30 cellular contexts compared by ENCODE assay signal in the genomic region with DNA sequence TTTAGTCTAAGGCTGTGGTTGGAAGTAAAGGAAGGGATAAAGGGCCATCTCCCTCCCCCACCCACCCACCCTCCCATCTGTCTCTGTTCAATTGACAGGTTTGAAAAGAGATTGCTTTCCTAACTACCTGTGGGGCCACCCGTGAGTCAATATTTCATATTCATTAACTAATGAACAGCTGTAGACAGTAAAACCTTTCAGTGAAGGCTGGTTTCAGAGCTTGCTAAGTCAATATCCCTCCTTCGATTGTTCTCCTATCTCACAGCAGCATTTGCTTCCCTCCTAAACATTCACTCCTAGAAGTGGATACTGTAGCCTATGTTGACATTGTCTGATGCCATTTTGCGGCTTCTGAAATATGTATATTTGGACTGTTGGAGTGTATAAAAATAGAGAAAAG.
DNase-seq lines count a peak whose midpoint lies in the region; ATAC-seq, FAIRE-seq and TF ChIP-seq lines count a peak whose summit lies in the region.
"Had no signal": no experiment of that assay in that cellular context is flagged by ENCODE, and none has a peak within 500 bp of the region (broad histone marks: within the 10 kb centered on the region; RNA-seq: fewer than 3 reads in every experiment).

No MANE protein-coding gene starts in this region.

- ATAC-seq in WTC11, result no peak
- no peak for ATAC-seq in GM18907 (IDR thresholded peaks at IDR 0.05; ENCODE audit: unreplicated experiment)
- ATAC-seq: K562; stimulated activated memory B cell treated with anti-CD40 and anti-IgM and Interleukin-4, amounts not matched to agents 10 μg/mL and 1 μg/mL and 100 μg/mL, for 72 hours had no signal

- intact Hi-C loops in adrenal gland (cut with DNase I), result loop anchor here in 1 of 2 donors (10.0 kb wide), 2 partner anchors 527 to 567 kb away; no protein-coding TSS in a partner anchor

- TF ChIP-seq POLR2A in adrenal gland (IDR thresholded peaks at IDR 0.05), result no peak

- POLR2A ChIA-PET in WTC11 (lab: Charles Lee), result no interaction called here

- no peak overlapping the region for H3K27ac Mint-ChIP-seq in WTC11
- H3K27ac Mint-ChIP-seq: activated naive CD8-positive, alpha-beta T cell treated with anti-CD3 and anti-CD28 coated beads for 36 hours; activated T-helper 2 cell treated with anti-CD3 and anti-CD28 coated beads, Interferon-gamma antibody, Interleukin-2, Interleukin-4, amounts not matched to agents 10 μg/mL and 5 μg/mL and 100 μg/mL, durations not matched to agents 14 hours and 24 hours and 36 hours; immature natural killer cell; stimulated activated memory B cell treated with anti-CD40 and anti-IgM and Interleukin-4, amounts not matched to agents 10 μg/mL and 1 μg/mL and 100 μg/mL, for 72 hours; T-helper 2 cell treated with Interferon-gamma antibody and Interleukin-4, amounts not matched to agents 5 μg/mL and 100 μg/mL, for 36 hours had no signal

- no peaks in the 10 kb centered on the region for H3K27me3 Mint-ChIP-seq in WTC11 (ENCODE audit: low read depth)
- H3K27me3 Mint-ChIP-seq: activated naive CD8-positive, alpha-beta T cell treated with anti-CD3 and anti-CD28 coated beads for 36 hours; stimulated activated memory B cell treated with anti-CD40 and anti-IgM and Interleukin-4, amounts not matched to agents 10 μg/mL and 1 μg/mL and 100 μg/mL, for 72 hours had no signal

- no peak overlapping the region for H3K4me3 ChIP-seq in adrenal gland
- H3K4me3 ChIP-seq: K562, MG63, skin epidermis, thoracic aorta had no signal

- H3K27ac ChIP-seq in adrenal gland, result no peak overlapping the region
- H3K27ac ChIP-seq: skin epidermis, thoracic aorta, VCaP had no signal

- 57 to 76% (median 68%) methylated on average over 3 of the region's 3 CpGs for WGBS in adrenal gland, 4 donors

- no peaks in the 10 kb centered on the region for H3K9me3 ChIP-seq in adrenal gland (replicated peaks in 1 of 3)
- H3K9me3 ChIP-seq: MG63, SK-N-SH, thoracic aorta had no signal

- no peak overlapping the region for H3K4me3 Mint-ChIP-seq in WTC11
- H3K4me3 Mint-ChIP-seq: activated naive CD8-positive, alpha-beta T cell treated with anti-CD3 and anti-CD28 coated beads for 36 hours; H9; immature natural killer cell; neural crest cell; stimulated activated memory B cell treated with anti-CD40 and anti-IgM and Interleukin-4, amounts not matched to agents 10 μg/mL and 1 μg/mL and 100 μg/mL, for 72 hours; T-helper 2 cell treated with Interferon-gamma antibody and Interleukin-4, amounts not matched to agents 5 μg/mL and 100 μg/mL, for 36 hours had no signal

- no peaks in the 10 kb centered on the region for H3K36me3 Mint-ChIP-seq in WTC11
- H3K36me3 Mint-ChIP-seq: activated naive CD8-positive, alpha-beta T cell treated with anti-CD3 and anti-CD28 coated beads for 36 hours; immature natural killer cell; stimulated activated memory B cell treated with anti-CD40 and anti-IgM and Interleukin-4, amounts not matched to agents 10 μg/mL and 1 μg/mL and 100 μg/mL, for 72 hours had no signal

- no peaks in the 10 kb centered on the region for H3K4me1 ChIP-seq in adrenal gland (replicated peaks in 1 of 2)

- H3K36me3 ChIP-seq in adrenal gland (replicated peaks in 1 of 2), result no peaks in the 10 kb centered on the region
- H3K36me3 ChIP-seq: MG63, thoracic aorta had no signal

- no peaks in the 10 kb centered on the region for H3K27me3 ChIP-seq in adrenal gland
- H3K27me3 ChIP-seq: MG63 had no signal

- H3K4me1 Mint-ChIP-seq in WTC11, result peaks cover 9% of the 10 kb centered on the region
- H3K4me1 Mint-ChIP-seq: activated naive CD8-positive, alpha-beta T cell treated with anti-CD3 and anti-CD28 coated beads for 36 hours; immature natural killer cell; neural crest cell; stimulated activated memory B cell treated with anti-CD40 and anti-IgM and Interleukin-4, amounts not matched to agents 10 μg/mL and 1 μg/mL and 100 μg/mL, for 72 hours had no signal

- no peak for TF ChIP-seq CTCF in WTC11 (IDR thresholded peaks at IDR 0.05)
- no peak for TF ChIP-seq CTCF in adrenal gland (IDR thresholded peaks at IDR 0.05)

- peak; percentile 96 for FAIRE-seq in islet of Langerhans (lab: Jason Lieb, UNC)
- FAIRE-seq: G401.6, K562 had no signal

- CTCF ChIA-PET in WTC11 (lab: Charles Lee), result interaction anchor here (3.8 to 4.5 kb wide), 2 partner anchors 319 to 525 kb away, joined by 28 to 35 read pairs; a partner anchor contains a TSS

- no peaks in the 10 kb centered on the region for H3K9me3 Mint-ChIP-seq in WTC11
- H3K9me3 Mint-ChIP-seq: activated naive CD8-positive, alpha-beta T cell treated with anti-CD3 and anti-CD28 coated beads for 36 hours; activated T-helper 2 cell treated with anti-CD3 and anti-CD28 coated beads, Interferon-gamma antibody, Interleukin-2, Interleukin-4, amounts not matched to agents 10 μg/mL and 5 μg/mL and 100 μg/mL, durations not matched to agents 14 hours and 24 hours and 36 hours; H9; neural crest cell; T-helper 2 cell treated with Interferon-gamma antibody and Interleukin-4, amounts not matched to agents 5 μg/mL and 100 μg/mL, for 36 hours had no signal

- DNase-seq in DMS153 treated with DMSO at 0.1 percent for 48 hours (lab: John Stamatoyannopoulos, UW; ENCODE audit: unreplicated experiment) (peak; percentile 49), NCI-H1417 treated with DMSO at 0.1 percent for 48 hours (lab: John Stamatoyannopoulos, UW) (peak; percentile 30), NCI-H524 treated with DMSO at 0.1 percent for 48 hours (lab: John Stamatoyannopoulos, UW) (peak; percentile 67), WTC11 (ENCODE audit: low spot score) (no peak), SK-N-DZ (ENCODE audit: low spot score) (no peak), adrenal gland (no peak)
- DNase-seq: activated CD8-positive, alpha-beta memory T cell treated with anti-CD3 and anti-CD28 coated beads, Interleukin-2, amount 50 U/mL, for 48 hours; activated naive CD8-positive, alpha-beta T cell treated with anti-CD3 and anti-CD28 coated beads for 36 hours; C1 segment of cervical spinal cord; effector CD8-positive, alpha-beta T cell; erythroblast; foreskin fibroblast; H9; immature natural killer cell; MG63; posterior cingulate gyrus; RPMI8226; SK-N-SH; stimulated activated CD4-positive, alpha-beta T cell treated with anti-CD3 and anti-CD28 coated beads, Interleukin-2, amount 100 ng/mL, for 24 hours had no signal

TF ChIP-seq in WTC11, 78 proteins besides CTCF, POLR2A, EP300 and RAD21 (continues in another document):
- TF ChIP-seq ZNF423 (CRISPR knock-in tag; IDR thresholded peaks at IDR 0.05), result no peak
- TF ChIP-seq PRRX2 (CRISPR knock-in tag; IDR thresholded peaks at IDR 0.05), result no peak
- TF ChIP-seq NFE2L1 (CRISPR knock-in tag; IDR thresholded peaks at IDR 0.05), result no peak
- TF ChIP-seq, protein P1, sequence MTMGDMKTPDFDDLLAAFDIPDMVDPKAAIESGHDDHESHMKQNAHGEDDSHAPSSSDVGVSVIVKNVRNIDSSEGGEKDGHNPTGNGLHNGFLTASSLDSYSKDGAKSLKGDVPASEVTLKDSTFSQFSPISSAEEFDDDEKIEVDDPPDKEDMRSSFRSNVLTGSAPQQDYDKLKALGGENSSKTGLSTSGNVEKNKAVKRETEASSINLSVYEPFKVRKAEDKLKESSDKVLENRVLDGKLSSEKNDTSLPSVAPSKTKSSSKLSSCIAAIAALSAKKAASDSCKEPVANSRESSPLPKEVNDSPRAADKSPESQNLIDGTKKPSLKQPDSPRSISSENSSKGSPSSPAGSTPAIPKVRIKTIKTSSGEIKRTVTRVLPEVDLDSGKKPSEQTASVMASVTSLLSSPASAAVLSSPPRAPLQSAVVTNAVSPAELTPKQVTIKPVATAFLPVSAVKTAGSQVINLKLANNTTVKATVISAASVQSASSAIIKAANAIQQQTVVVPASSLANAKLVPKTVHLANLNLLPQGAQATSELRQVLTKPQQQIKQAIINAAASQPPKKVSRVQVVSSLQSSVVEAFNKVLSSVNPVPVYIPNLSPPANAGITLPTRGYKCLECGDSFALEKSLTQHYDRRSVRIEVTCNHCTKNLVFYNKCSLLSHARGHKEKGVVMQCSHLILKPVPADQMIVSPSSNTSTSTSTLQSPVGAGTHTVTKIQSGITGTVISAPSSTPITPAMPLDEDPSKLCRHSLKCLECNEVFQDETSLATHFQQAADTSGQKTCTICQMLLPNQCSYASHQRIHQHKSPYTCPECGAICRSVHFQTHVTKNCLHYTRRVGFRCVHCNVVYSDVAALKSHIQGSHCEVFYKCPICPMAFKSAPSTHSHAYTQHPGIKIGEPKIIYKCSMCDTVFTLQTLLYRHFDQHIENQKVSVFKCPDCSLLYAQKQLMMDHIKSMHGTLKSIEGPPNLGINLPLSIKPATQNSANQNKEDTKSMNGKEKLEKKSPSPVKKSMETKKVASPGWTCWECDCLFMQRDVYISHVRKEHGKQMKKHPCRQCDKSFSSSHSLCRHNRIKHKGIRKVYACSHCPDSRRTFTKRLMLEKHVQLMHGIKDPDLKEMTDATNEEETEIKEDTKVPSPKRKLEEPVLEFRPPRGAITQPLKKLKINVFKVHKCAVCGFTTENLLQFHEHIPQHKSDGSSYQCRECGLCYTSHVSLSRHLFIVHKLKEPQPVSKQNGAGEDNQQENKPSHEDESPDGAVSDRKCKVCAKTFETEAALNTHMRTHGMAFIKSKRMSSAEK (CRISPR knock-in tag; IDR thresholded peaks at IDR 0.05; ENCODE audit: borderline replicate concordance), result no peak
- TF ChIP-seq, protein P2, sequence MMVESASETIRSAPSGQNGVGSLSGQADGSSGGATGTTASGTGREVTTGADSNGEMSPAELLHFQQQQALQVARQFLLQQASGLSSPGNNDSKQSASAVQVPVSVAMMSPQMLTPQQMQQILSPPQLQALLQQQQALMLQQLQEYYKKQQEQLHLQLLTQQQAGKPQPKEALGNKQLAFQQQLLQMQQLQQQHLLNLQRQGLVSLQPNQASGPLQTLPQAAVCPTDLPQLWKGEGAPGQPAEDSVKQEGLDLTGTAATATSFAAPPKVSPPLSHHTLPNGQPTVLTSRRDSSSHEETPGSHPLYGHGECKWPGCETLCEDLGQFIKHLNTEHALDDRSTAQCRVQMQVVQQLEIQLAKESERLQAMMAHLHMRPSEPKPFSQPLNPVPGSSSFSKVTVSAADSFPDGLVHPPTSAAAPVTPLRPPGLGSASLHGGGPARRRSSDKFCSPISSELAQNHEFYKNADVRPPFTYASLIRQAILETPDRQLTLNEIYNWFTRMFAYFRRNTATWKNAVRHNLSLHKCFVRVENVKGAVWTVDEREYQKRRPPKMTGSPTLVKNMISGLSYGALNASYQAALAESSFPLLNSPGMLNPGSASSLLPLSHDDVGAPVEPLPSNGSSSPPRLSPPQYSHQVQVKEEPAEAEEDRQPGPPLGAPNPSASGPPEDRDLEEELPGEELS (CRISPR knock-in tag; IDR thresholded peaks at IDR 0.05), result no peak
- TF ChIP-seq SOX15 (CRISPR knock-in tag; IDR thresholded peaks at IDR 0.05), result no peak

Comparison
In these comparisons a context has a peak if more than half of its experiments do, and no peak if none do; other contexts are left out.
1. DNase-seq: peak in DMS153 treated with DMSO at 0.1 percent for 48 hours (single experiment), NCI-H1417 treated with DMSO at 0.1 percent for 48 hours (single experiment) and NCI-H524 treated with DMSO at 0.1 percent for 48 hours (single experiment); none in WTC11 (single experiment), SK-N-DZ (single experiment) and adrenal gland (0 of 7).